ENCODE assay signal across 2 cellular contexts in genomic region chr2:25521665-25522387, GRCh38.
TF ChIP-seq lines count a peak whose summit lies in the region.

No MANE protein-coding gene starts in this region.

TF ChIP-seq in HCT116, 20 proteins besides CTCF, POLR2A, EP300 and RAD21 (continued from another document):
- TF ChIP-seq EZH2 (IDR thresholded peaks at IDR 0.05) (no peak), ATF3 (IDR thresholded peaks at IDR 0.05) (no peak), CBX3 (IDR thresholded peaks at IDR 0.05; ENCODE audit: low read depth) (no peak)
TF ChIP-seq in HCT116: peak in this region for 0.

TF ChIP-seq in SK-N-SH treated with all-trans-retinoic acid at 6 μM for 48 hours, 23 proteins besides CTCF, POLR2A, EP300 and RAD21 (continued from another document):
- no peak for TF ChIP-seq CREB5 (CRISPR knock-in tag; IDR thresholded peaks at IDR 0.05; ENCODE audit: low read depth)
- TF ChIP-seq ZFP3 (CRISPR knock-in tag; IDR thresholded peaks at IDR 0.05): no peak
- no peak for TF ChIP-seq OSR1 (CRISPR knock-in tag; IDR thresholded peaks at IDR 0.05)
- no peak for TF ChIP-seq GLIS3 (CRISPR knock-in tag; IDR thresholded peaks at IDR 0.05)
- TF ChIP-seq ZC3H10 (CRISPR knock-in tag; IDR thresholded peaks at IDR 0.05): no peak
- TF ChIP-seq SNAI2 (CRISPR knock-in tag; IDR thresholded peaks at IDR 0.05): no peak
- TF ChIP-seq PPARA (CRISPR knock-in tag; IDR thresholded peaks at IDR 0.05; ENCODE audit: borderline replicate concordance): no peak
- no peak for TF ChIP-seq ZNF70 (CRISPR knock-in tag; IDR thresholded peaks at IDR 0.05)
- TF ChIP-seq TCF4 (CRISPR knock-in tag; IDR thresholded peaks at IDR 0.05; ENCODE audit: borderline replicate concordance): no peak
- TF ChIP-seq ARNTL (CRISPR knock-in tag; IDR thresholded peaks at IDR 0.05; ENCODE audit: borderline replicate concordance, low read depth): no peak
- TF ChIP-seq CSRNP3 (CRISPR knock-in tag; IDR thresholded peaks at IDR 0.05): no peak
